Comparison of ENCODE assay signal across 8 cellular contexts in genomic region chr19:48513289-48514122, GRCh38. TPM values are rescaled to one million over a fixed set of nuclear protein-coding genes. Genes with fewer than 3 reads are reported as not detected.
A peak's percentile ranks its signal among the peaks of the same experiment; 100 is the strongest.
DNase-seq lines count a peak whose midpoint lies in the region; TF ChIP-seq lines count a peak whose summit lies in the region.

No MANE protein-coding gene starts in this region.

- no peaks in the 10 kb centered on the region for H3K36me3 ChIP-seq in KMS-11 (ENCODE audit: insufficient read depth)
- no peaks in the 10 kb centered on the region for H3K36me3 ChIP-seq in neural progenitor cell
- H3K36me3 ChIP-seq in thymus (ENCODE audit: control insufficient read depth, insufficient read depth): no peaks in the 10 kb centered on the region

- H3K4me3 Mint-ChIP-seq in neural progenitor cell: no peak overlapping the region

- no peak for TF ChIP-seq POLR2A in erythroblast (IDR thresholded peaks at IDR 0.05; ENCODE audit: low read length)

- no peak overlapping the region for H3K27ac ChIP-seq in KMS-11
- H3K27ac ChIP-seq in neural progenitor cell: no peak overlapping the region
- peak overlapping the region; percentile 52 for H3K27ac ChIP-seq in thymus (ENCODE audit: low read depth)

- peaks cover 36% of the 10 kb centered on the region for H3K4me1 Mint-ChIP-seq in neural progenitor cell

- CTCF ChIA-PET in GM10248 (lab: Yijun Ruan, JAX): interaction anchor here (0.9 to 1.5 kb wide), 4 partner anchors 24 to 104 kb away, joined by 3 to 4 read pairs (median 3); no protein-coding TSS in a partner anchor

- peaks cover 9% of the 10 kb centered on the region for H3K27me3 Mint-ChIP-seq in neural progenitor cell (ENCODE audit: insufficient read depth, low read depth)

- H3K9me3 ChIP-seq in neural progenitor cell (ENCODE audit: low read depth) (no peaks in the 10 kb centered on the region), thymus (ENCODE audit: control insufficient read depth) (no peaks in the 10 kb centered on the region)

- DNase-seq in GM10248 (ENCODE audit: extremely low spot score): peak; percentile 86
- peak; percentile 78 for DNase-seq in RPMI8226
- peak; percentile 61 for DNase-seq in activated T-helper 9 cell treated with anti-CD3 and anti-CD28 coated beads, Interleukin-2, amount 50 U/mL, for 16 hours (ENCODE audit: low read depth)
- DNase-seq in foreskin melanocyte: peak; percentile 57
- peak; percentile 92 for DNase-seq in neural progenitor cell (ENCODE audit: low spot score)
- DNase-seq in erythroblast (lab: John Stamatoyannopoulos, UW): no peak

- WGBS in thymus: 3% methylated on average over 54 of the region's 54 CpGs

- H3K9ac ChIP-seq in KMS-11: peak overlapping the region; percentile 46; the same call in 1 of the 2 replicates
- H3K9ac ChIP-seq in neural progenitor cell: no peak overlapping the region

- H3K79me2 ChIP-seq in KMS-11 (ENCODE audit: insufficient read depth, low read depth) (no peaks in the 10 kb centered on the region), neural progenitor cell (ENCODE audit: low read depth) (no peaks in the 10 kb centered on the region)

- H3K4me3 ChIP-seq in KMS-11 (IDR thresholded peaks at IDR 0.05; ENCODE audit: insufficient read depth, low read depth, low read length) (no peak overlapping the region), neural progenitor cell (peak overlapping the region; percentile 81), thymus (ENCODE audit: low read length) (peak overlapping the region; percentile 83)

- no peaks in the 10 kb centered on the region for H3K36me3 Mint-ChIP-seq in neural progenitor cell

- H3F3A ChIP-seq in neural progenitor cell (ENCODE audit: low read depth): peaks cover 34% of the 10 kb centered on the region

- H4K20me1 ChIP-seq in KMS-11 (ENCODE audit: insufficient read depth): no peaks in the 10 kb centered on the region
- H4K20me1 ChIP-seq in neural progenitor cell (ENCODE audit: low read depth): no peaks in the 10 kb centered on the region

- peak overlapping the region; percentile 37 for H3K27ac Mint-ChIP-seq in neural progenitor cell

- POLR2A ChIA-PET in GM10248 (lab: Yijun Ruan, JAX): interaction anchor here (0.6 to 0.7 kb wide), 2 partner anchors 71 to 938 kb away, joined by 3 read pairs; no protein-coding TSS in a partner anchor

- H3K4me2 ChIP-seq in KMS-11: peak overlapping the region; percentile 75
- peak overlapping the region; percentile 91 for H3K4me2 ChIP-seq in neural progenitor cell

- peaks cover 55% of the 10 kb centered on the region for H3K27me3 ChIP-seq in KMS-11 (ENCODE audit: insufficient read depth, low read depth)
- peaks cover 30% of the 10 kb centered on the region for H3K27me3 ChIP-seq in neural progenitor cell
- peaks cover 37% of the 10 kb centered on the region for H3K27me3 ChIP-seq in thymus (ENCODE audit: control insufficient read depth, insufficient read depth)

- H2AFZ ChIP-seq in KMS-11 (ENCODE audit: low read depth): peak overlapping the region; percentile 98
- H2AFZ ChIP-seq in neural progenitor cell (replicated peaks): peak overlapping the region; percentile 98

- TF ChIP-seq CTCF in GM10248 (IDR thresholded peaks at IDR 0.05; ENCODE audit: control extremely low read depth, extremely low read depth, low read depth, missing control alignments) (no peak), KMS-11 (conservative IDR thresholded peaks at IDR 0.05; ENCODE audit: low read depth, low read length) (no peak), neural progenitor cell (IDR thresholded peaks at IDR 0.05) (no peak)

- H3K9me3 Mint-ChIP-seq in neural progenitor cell: no peaks in the 10 kb centered on the region

- peaks cover 17% of the 10 kb centered on the region for H3K4me1 ChIP-seq in KMS-11 (ENCODE audit: low read depth, poor library complexity, severe bottlenecking)
- H3K4me1 ChIP-seq in neural progenitor cell: no peaks in the 10 kb centered on the region
- H3K4me1 ChIP-seq in thymus (ENCODE audit: control insufficient read depth, insufficient read depth, low read length): peaks cover 10% of the 10 kb centered on the region

RNA-seq across cellular contexts. Expression of gene LMTK3, which starts 1.9 kb away (rescaled TPM):
- total RNA-seq in neural progenitor cell (ENCODE audit: low replicate concordance): 0.02 and 3.5 TPM in 2 replicates
- polyA plus RNA-seq in thymus: 1.5 TPM

RNA-seq across cellular contexts. Expression of gene SULT2B1, which starts 38.5 kb away (rescaled TPM):
- 1.6 TPM in 1 of 2 replicates, not detected in the other for total RNA-seq in neural progenitor cell (ENCODE audit: low replicate concordance)
- 4.3 TPM for polyA plus RNA-seq in thymus

RNA-seq across cellular contexts. Expression of gene CYTH2, which starts 44.3 kb away (rescaled TPM):
- total RNA-seq in neural progenitor cell (ENCODE audit: low replicate concordance): 50.3 and 107 TPM in 2 replicates
- 42.4 TPM for polyA plus RNA-seq in thymus

RNA-seq across cellular contexts. Expression of gene KCNJ14, which starts 58.1 kb away (rescaled TPM):
- total RNA-seq in neural progenitor cell (ENCODE audit: low replicate concordance): 0.69 and 0.74 TPM in 2 replicates
- 0.78 TPM for polyA plus RNA-seq in thymus

Comparison
In these comparisons a context has a peak if more than half of its experiments do, and no peak if none do; other contexts are left out.
1. DNase-seq: peak in GM10248 (single experiment), RPMI8226 (single experiment), activated T-helper 9 cell treated with anti-CD3 and anti-CD28 coated beads, Interleukin-2, amount 50 U/mL, for 16 hours (single experiment), foreskin melanocyte (single experiment) and neural progenitor cell (single experiment); none in erythroblast (0 of 2).